ENCODE assay signal across 19 cellular contexts in the genomic region with DNA sequence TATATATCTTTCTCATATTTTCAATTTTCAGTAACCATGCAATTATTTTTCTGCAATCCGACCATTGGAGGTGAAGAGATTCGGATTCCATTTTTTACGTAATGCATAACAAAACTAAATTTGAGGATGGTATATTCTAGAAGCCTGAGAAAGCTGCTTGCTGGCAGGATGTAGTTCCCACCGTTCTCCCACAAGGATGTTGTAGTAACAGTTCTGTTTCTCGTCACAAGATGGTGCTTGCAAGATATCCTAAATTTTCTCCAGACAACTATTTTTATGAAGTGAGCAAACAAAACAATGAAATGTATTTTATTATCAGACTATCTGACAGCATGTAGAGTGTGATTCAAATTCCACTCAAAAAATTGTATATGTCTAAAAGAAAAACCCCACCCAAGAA. TPM values are rescaled to one million over a fixed set of nuclear protein-coding genes. Genes with fewer than 3 reads are reported as not detected.
DNase-seq lines count a peak whose midpoint lies in the region; ATAC-seq and TF ChIP-seq lines count a peak whose summit lies in the region.
"Had no signal": no experiment of that assay in that cellular context is flagged by ENCODE, and none has a peak within 500 bp of the region (broad histone marks: within the 10 kb centered on the region; RNA-seq: fewer than 3 reads in every experiment).

No MANE protein-coding gene starts in this region.

- CTCF ChIA-PET in CD4-positive, alpha-beta T cell (lab: Charles Lee): no interaction called here

- no peaks in the 10 kb centered on the region for H3K4me1 ChIP-seq in mesendoderm (ENCODE audit: control insufficient read depth, low read depth, low read length)
- H3K4me1 ChIP-seq: BLaER1, SJSA1 had no signal

- H3K23ac ChIP-seq in mesendoderm (ENCODE audit: low read length): no peak overlapping the region

- H3K36me3 ChIP-seq in mesendoderm (ENCODE audit: control insufficient read depth, insufficient read depth, low read length): no peaks in the 10 kb centered on the region
- H3K36me3 ChIP-seq: BLaER1, SJSA1 had no signal

- H3K4me1 Mint-ChIP-seq in CD4-positive, alpha-beta T cell (ENCODE audit: low read depth): no peaks in the 10 kb centered on the region

- no peaks in the 10 kb centered on the region for H3K27me3 ChIP-seq in mesendoderm (ENCODE audit: insufficient read depth, low read length, poor library complexity)
- H3K27me3 ChIP-seq in CD4-positive, alpha-beta T cell (ENCODE audit: control insufficient read depth, insufficient read depth, low read length): no peaks in the 10 kb centered on the region
- H3K27me3 ChIP-seq: SJSA1 had no signal

- H3K18ac ChIP-seq in mesendoderm (ENCODE audit: low read length): no peak overlapping the region

- intact Hi-C loops in CD4-positive, alpha-beta T cell (cut with DNase I, micrococcal nuclease): no loop called here

- no peaks in the 10 kb centered on the region for H3K79me2 ChIP-seq in mesendoderm (ENCODE audit: control insufficient read depth, insufficient read depth, low read length)

- H3K27ac Mint-ChIP-seq in CD4-positive, alpha-beta T cell: no peak overlapping the region

- DNase-seq in Ammon's horn (ENCODE audit: low spot score) (peak; percentile 17), epithelial cell of esophagus (ENCODE audit: low read depth) (no peak), mesendoderm (peak; percentile 6), NCI-H146 treated with DMSO at 0.1 percent for 48 hours (lab: John Stamatoyannopoulos, UW; ENCODE audit: unreplicated experiment) (no peak), 8988T (no peak)
- no peak for DNase-seq in CD4-positive, alpha-beta T cell
- DNase-seq: H7, NCI-H1048, NCI-H1436, NCI-H2029, NCI-H345, NCI-H524 treated with DMSO at 0.1 percent for 48 hours had no signal

- H3K36me3 Mint-ChIP-seq in CD4-positive, alpha-beta T cell (ENCODE audit: low read depth): no peaks in the 10 kb centered on the region

- no peak overlapping the region for H2AK5ac ChIP-seq in mesendoderm (ENCODE audit: low read length)

- TF ChIP-seq CTCF in VCaP (conservative IDR thresholded peaks at IDR 0.05): 0 out of 2 replicates have a peak, but pooled peaks have one; percentile 11
- peak; percentile 6 for TF ChIP-seq CTCF in epithelial cell of esophagus (IDR thresholded peaks at IDR 0.05; ENCODE audit: insufficient read depth, low read depth, low read length, missing control alignments)
- no peak for TF ChIP-seq CTCF in CD4-positive, alpha-beta T cell (IDR thresholded peaks at IDR 0.05)

- no peak overlapping the region for H4K8ac ChIP-seq in mesendoderm (ENCODE audit: low read depth, low read length)

- H3K56ac ChIP-seq in mesendoderm (ENCODE audit: low read length): no peak overlapping the region

- H3K4me3 ChIP-seq in epithelial cell of esophagus (ENCODE audit: low read length) (no peak overlapping the region), mesendoderm (ENCODE audit: low read length) (no peak overlapping the region)
- H3K4me3 ChIP-seq: BLaER1, SJSA1 had no signal

- H2BK15ac ChIP-seq in mesendoderm (replicated peaks; ENCODE audit: low read depth): no peak overlapping the region

- H3K27ac ChIP-seq in VCaP (no peak overlapping the region), mesendoderm (ENCODE audit: low read depth, low read length) (no peak overlapping the region)
- H3K27ac ChIP-seq in CD4-positive, alpha-beta T cell (ENCODE audit: low read depth, low read length): no peak overlapping the region
- H3K27ac ChIP-seq: BLaER1, HL-60, KMS-11, SJSA1 had no signal

- H3K79me1 ChIP-seq in mesendoderm (ENCODE audit: low read length): no peaks in the 10 kb centered on the region

- POLR2A ChIA-PET in CD4-positive, alpha-beta T cell (lab: Charles Lee): no interaction called here

- H3K9me3 ChIP-seq in CD4-positive, alpha-beta T cell (ENCODE audit: control insufficient read depth, low read length): no peaks in the 10 kb centered on the region
- H3K9me3 ChIP-seq: SJSA1 had no signal

- no peak overlapping the region for H3K4me2 ChIP-seq in mesendoderm (ENCODE audit: low read length)
- H3K4me2 ChIP-seq: BLaER1, KMS-11 had no signal

- H2BK120ac ChIP-seq in mesendoderm (ENCODE audit: low read depth, low read length): no peak overlapping the region

- H3K4ac ChIP-seq in mesendoderm (ENCODE audit: low read depth, low read length): no peak overlapping the region

- no CpG with 5 or more reads among the region's 5 CpGs for WGBS in mesendoderm (ENCODE audit: extremely low coverage, insufficient coverage, low lambda C conversion rate)

- H3K27me3 Mint-ChIP-seq in CD4-positive, alpha-beta T cell: no peaks in the 10 kb centered on the region

- no peak overlapping the region for H4K5ac ChIP-seq in mesendoderm (ENCODE audit: low read length)

- no peaks in the 10 kb centered on the region for H3K9me3 Mint-ChIP-seq in CD4-positive, alpha-beta T cell

- no peak for ATAC-seq in GM21381 (IDR thresholded peaks at IDR 0.05; ENCODE audit: unreplicated experiment)
- no peak for ATAC-seq in CD4-positive, alpha-beta T cell (ENCODE audit: poor library complexity)

- no peak overlapping the region for H3K9ac ChIP-seq in mesendoderm (ENCODE audit: low read length)
- H3K9ac ChIP-seq: BLaER1, KMS-11 had no signal

- H3K4me3 Mint-ChIP-seq in CD4-positive, alpha-beta T cell: no peak overlapping the region

- H2BK5ac ChIP-seq in mesendoderm (ENCODE audit: low read length): no peak overlapping the region

RNA-seq across cellular contexts. Expression of gene PWWP3B, which starts 10.7 kb away (rescaled TPM):
- polyA plus RNA-seq in mesendoderm (2013, experiment 1 of 2): 0.46 TPM
- polyA plus RNA-seq in mesendoderm (2013, experiment 2 of 2): 0.46 TPM
- total RNA-seq in CD4-positive, alpha-beta T cell: not detected
- total RNA-seq: A172, SJSA1 had no signal

Comparison
In these comparisons a context has a peak if more than half of its experiments do, and no peak if none do; other contexts are left out.
1. DNase-seq: peak in Ammon's horn (single experiment) and mesendoderm (single experiment); none in epithelial cell of esophagus (single experiment), NCI-H146 treated with DMSO at 0.1 percent for 48 hours (single experiment), 8988T (single experiment) and CD4-positive, alpha-beta T cell (0 of 10).